ENCODE assay signal across 8 cellular contexts in genomic region chr2:101038455-101039255, GRCh38. TPM values are rescaled to one million over a fixed set of nuclear protein-coding genes. Genes with fewer than 3 reads are reported as not detected.
DNase-seq lines count a peak whose midpoint lies in the region; ATAC-seq, FAIRE-seq and TF ChIP-seq lines count a peak whose summit lies in the region.

No MANE protein-coding gene starts in this region.

- intact Hi-C loops in Calu3 (cut with micrococcal nuclease; ENCODE audit: unreplicated experiment), result no loop called here

- H3K4me1 Mint-ChIP-seq in Calu3 (ENCODE audit: low read depth, unreplicated experiment) (peaks cover 10% of the 10 kb centered on the region), WTC11 (peaks cover 7% of the 10 kb centered on the region)

- H3K27me3 Mint-ChIP-seq in Calu3 (ENCODE audit: unreplicated experiment) (no peaks in the 10 kb centered on the region), WTC11 (ENCODE audit: low read depth) (no peaks in the 10 kb centered on the region)

- POLR2A ChIA-PET in WTC11 (lab: Charles Lee), result no interaction called here

- H3K27ac Mint-ChIP-seq in Calu3 (ENCODE audit: unreplicated experiment), result peak overlapping the region; percentile 48
- H3K27ac Mint-ChIP-seq in WTC11, result no peak overlapping the region

- CTCF ChIA-PET in Calu3 (lab: Charles Lee), result interaction anchor here (1.9 kb wide), 1 partner anchor 113 kb away, joined by 10 read pairs; the partner anchor contains the start of gene TBC1D8
- CTCF ChIA-PET in WTC11 (lab: Charles Lee), result interaction anchor here (0.6 to 3.6 kb wide), 27 partner anchors 9 to 400 kb away, joined by 3 to 102 read pairs (median 5); partner anchors contain the start of genes CNOT11 and TBC1D8

- DNase-seq in Calu3 (peak; percentile 42), HT-29 (ENCODE audit: low spot score) (peak; percentile 51), WTC11 (ENCODE audit: low spot score) (peak; percentile 66), left lobe of liver (ENCODE audit: low spot score) (no peak), AG08396 (ENCODE audit: low spot score) (no peak), GM12892 (ENCODE audit: insufficient read length) (no peak)

- no peak for FAIRE-seq in GM12892 (lab: Jason Lieb, UNC)

- no peak for TF ChIP-seq POLR2A in GM12892 (IDR thresholded peaks at IDR 0.05; ENCODE audit: low read depth, low read length)

- H3K4me3 Mint-ChIP-seq in Calu3 (ENCODE audit: low read depth, unreplicated experiment) (no peak overlapping the region), WTC11 (no peak overlapping the region)

- peak; percentile 90 for ATAC-seq in WTC11
- peak; percentile 68 for ATAC-seq in left lobe of liver
- ATAC-seq in HG03520 (IDR thresholded peaks at IDR 0.05; ENCODE audit: unreplicated experiment), result no peak
- no peak for ATAC-seq in HG03175 (IDR thresholded peaks at IDR 0.05; ENCODE audit: unreplicated experiment)

- H3K36me3 Mint-ChIP-seq in Calu3 (ENCODE audit: insufficient read depth, unreplicated experiment), result peaks cover 29% of the 10 kb centered on the region
- H3K36me3 Mint-ChIP-seq in WTC11, result peaks cover 49% of the 10 kb centered on the region

- peak; percentile 71 for TF ChIP-seq CTCF in Calu3 (IDR thresholded peaks at IDR 0.05; ENCODE audit: unreplicated experiment)
- TF ChIP-seq CTCF in WTC11 (IDR thresholded peaks at IDR 0.05), result peak; percentile 79

- no peaks in the 10 kb centered on the region for H3K9me3 Mint-ChIP-seq in Calu3 (ENCODE audit: low read depth, unreplicated experiment)
- no peaks in the 10 kb centered on the region for H3K9me3 Mint-ChIP-seq in WTC11

- no TSS peak for BruUV-seq in Calu3 (replicated peaks; lab: Mats Ljungman, UMichigan)

TF ChIP-seq in WTC11, 78 proteins besides CTCF, POLR2A, EP300 and RAD21:
- TF ChIP-seq NFE2L1 (CRISPR knock-in tag; IDR thresholded peaks at IDR 0.05) (no peak), FOXP1 (CRISPR knock-in tag; IDR thresholded peaks at IDR 0.05; ENCODE audit: borderline replicate concordance) (peak; percentile 47; the same call in 1 of the 2 replicates), GABPB1 (CRISPR knock-in tag; IDR thresholded peaks at IDR 0.05) (peak; percentile 100), EMX1 (CRISPR knock-in tag; IDR thresholded peaks at IDR 0.05) (0 out of 2 replicates have a peak, but pooled peaks have one; percentile 33), MAX (CRISPR knock-in tag; IDR thresholded peaks at IDR 0.05) (peak; percentile 66), SOX15 (CRISPR knock-in tag; IDR thresholded peaks at IDR 0.05) (no peak)
- TF ChIP-seq, protein P1, sequence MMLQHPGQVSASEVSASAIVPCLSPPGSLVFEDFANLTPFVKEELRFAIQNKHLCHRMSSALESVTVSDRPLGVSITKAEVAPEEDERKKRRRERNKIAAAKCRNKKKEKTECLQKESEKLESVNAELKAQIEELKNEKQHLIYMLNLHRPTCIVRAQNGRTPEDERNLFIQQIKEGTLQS (CRISPR knock-in tag; conservative IDR thresholded peaks at IDR 0.05), result peak; percentile 86
- TF ChIP-seq, protein P2, sequence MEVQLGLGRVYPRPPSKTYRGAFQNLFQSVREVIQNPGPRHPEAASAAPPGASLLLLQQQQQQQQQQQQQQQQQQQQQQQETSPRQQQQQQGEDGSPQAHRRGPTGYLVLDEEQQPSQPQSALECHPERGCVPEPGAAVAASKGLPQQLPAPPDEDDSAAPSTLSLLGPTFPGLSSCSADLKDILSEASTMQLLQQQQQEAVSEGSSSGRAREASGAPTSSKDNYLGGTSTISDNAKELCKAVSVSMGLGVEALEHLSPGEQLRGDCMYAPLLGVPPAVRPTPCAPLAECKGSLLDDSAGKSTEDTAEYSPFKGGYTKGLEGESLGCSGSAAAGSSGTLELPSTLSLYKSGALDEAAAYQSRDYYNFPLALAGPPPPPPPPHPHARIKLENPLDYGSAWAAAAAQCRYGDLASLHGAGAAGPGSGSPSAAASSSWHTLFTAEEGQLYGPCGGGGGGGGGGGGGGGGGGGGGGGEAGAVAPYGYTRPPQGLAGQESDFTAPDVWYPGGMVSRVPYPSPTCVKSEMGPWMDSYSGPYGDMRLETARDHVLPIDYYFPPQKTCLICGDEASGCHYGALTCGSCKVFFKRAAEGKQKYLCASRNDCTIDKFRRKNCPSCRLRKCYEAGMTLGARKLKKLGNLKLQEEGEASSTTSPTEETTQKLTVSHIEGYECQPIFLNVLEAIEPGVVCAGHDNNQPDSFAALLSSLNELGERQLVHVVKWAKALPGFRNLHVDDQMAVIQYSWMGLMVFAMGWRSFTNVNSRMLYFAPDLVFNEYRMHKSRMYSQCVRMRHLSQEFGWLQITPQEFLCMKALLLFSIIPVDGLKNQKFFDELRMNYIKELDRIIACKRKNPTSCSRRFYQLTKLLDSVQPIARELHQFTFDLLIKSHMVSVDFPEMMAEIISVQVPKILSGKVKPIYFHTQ (CRISPR knock-in tag; IDR thresholded peaks at IDR 0.05), result no peak
- TF ChIP-seq, protein P3, sequence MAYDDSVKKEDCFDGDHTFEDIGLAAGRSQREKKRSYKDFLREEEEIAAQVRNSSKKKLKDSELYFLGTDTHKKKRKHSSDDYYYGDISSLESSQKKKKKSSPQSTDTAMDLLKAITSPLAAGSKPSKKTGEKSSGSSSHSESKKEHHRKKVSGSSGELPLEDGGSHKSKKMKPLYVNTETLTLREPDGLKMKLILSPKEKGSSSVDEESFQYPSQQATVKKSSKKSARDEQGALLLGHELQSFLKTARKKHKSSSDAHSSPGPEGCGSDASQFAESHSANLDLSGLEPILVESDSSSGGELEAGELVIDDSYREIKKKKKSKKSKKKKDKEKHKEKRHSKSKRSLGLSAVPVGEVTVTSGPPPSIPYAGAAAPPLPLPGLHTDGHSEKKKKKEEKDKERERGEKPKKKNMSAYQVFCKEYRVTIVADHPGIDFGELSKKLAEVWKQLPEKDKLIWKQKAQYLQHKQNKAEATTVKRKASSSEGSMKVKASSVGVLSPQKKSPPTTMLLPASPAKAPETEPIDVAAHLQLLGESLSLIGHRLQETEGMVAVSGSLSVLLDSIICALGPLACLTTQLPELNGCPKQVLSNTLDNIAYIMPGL (CRISPR knock-in tag; IDR thresholded peaks at IDR 0.05), result no peak

RNA-seq across cellular contexts. Expression of gene RPL31, which starts 36.6 kb away (rescaled TPM):
- total RNA-seq in Calu3 (2022), result 1,080 and 1,158 TPM in 2 replicates
- 1,454 and 1,668 TPM in 2 replicates for total RNA-seq in HT-29 (2014; rRNA removed; shearing (Covaris generic))
- 1,590 to 1,874 TPM (median 1,822 TPM) in 3 replicates for total RNA-seq in WTC11 (2021)
- 410 TPM for total RNA-seq in left lobe of liver
- 9,793 TPM for polyA plus RNA-seq in GM12892 (2012; ENCODE audit: missing spikeins)

Comparison
In these comparisons a context has a peak if more than half of its experiments do, and no peak if none do; other contexts are left out.
1. DNase-seq: peak in Calu3 (single experiment), HT-29 (single experiment) and WTC11 (single experiment); none in left lobe of liver (single experiment), AG08396 (single experiment) and GM12892 (single experiment).
2. ATAC-seq: peak in WTC11 (single experiment) and left lobe of liver (single experiment); none in HG03520 (single experiment) and HG03175 (single experiment).